Comparison of ENCODE assay signal across 24 cellular contexts in genomic region chr3:148240351-148240750, GRCh38.
"Had no signal": no experiment of that assay in that cellular context is flagged by ENCODE, and none has a peak within 500 bp of the region (broad histone marks: within the 10 kb centered on the region; RNA-seq: fewer than 3 reads in every experiment).

No MANE protein-coding gene starts in this region.

- H3K4me3 Mint-ChIP-seq: mesothelial cell of epicardium, naive B cell had no signal

- H3K27ac Mint-ChIP-seq: mesothelial cell of epicardium, naive B cell had no signal

- H3K27me3 Mint-ChIP-seq: naive B cell had no signal

- H3K9me3 ChIP-seq: esophagus muscularis mucosa, gastrocnemius medialis, heart right ventricle, left lung, lower lobe of right lung, mucosa of descending colon had no signal

- H3K4me1 Mint-ChIP-seq: mesothelial cell of epicardium, naive B cell had no signal

- H3K27ac ChIP-seq: coronary artery, dorsolateral prefrontal cortex, esophagus muscularis mucosa, foreskin keratinocyte, gastrocnemius medialis, heart right ventricle, left lung, lower lobe of right lung had no signal

- FAIRE-seq: colon, endothelial cell of umbilical vein, islet of Langerhans, keratinocyte had no signal

- H3K9me3 Mint-ChIP-seq: mesothelial cell of epicardium had no signal

- H3K4me3 ChIP-seq: coronary artery, dorsolateral prefrontal cortex, esophagus muscularis mucosa, gastrocnemius medialis, heart right ventricle, left lung, lower lobe of right lung, mucosa of descending colon had no signal

- H3K36me3 Mint-ChIP-seq: mesothelial cell of epicardium, naive B cell had no signal

- DNase-seq: dermis blood vessel endothelial cell; dorsolateral prefrontal cortex; effector CD4-positive, alpha-beta T cell; effector memory CD4-positive, alpha-beta T cell; foreskin keratinocyte; gastrocnemius medialis; glutamatergic neuron; head of caudate nucleus; heart right ventricle; hippocampal formation; left cardiac atrium; left lung; left ventricle myocardium superior; lower lobe of right lung; mesenchymal stem cell; mucosa of descending colon; naive B cell had no signal

- H3K4me1 ChIP-seq: esophagus muscularis mucosa, foreskin keratinocyte, gastrocnemius medialis, heart right ventricle, left lung, lower lobe of right lung had no signal

- ATAC-seq: foreskin keratinocyte, gastrocnemius medialis, heart right ventricle, left cardiac atrium, left lung, left ventricle myocardium superior, lower lobe of right lung, mucosa of descending colon had no signal

- H3K27me3 ChIP-seq: dorsolateral prefrontal cortex, esophagus muscularis mucosa, foreskin keratinocyte, gastrocnemius medialis, heart right ventricle, left lung had no signal

- H3K36me3 ChIP-seq: esophagus muscularis mucosa, gastrocnemius medialis, heart right ventricle, left lung, lower lobe of right lung had no signal
